In genomic region chr14:100540141-100540925, GRCh38 we compare ENCODE assay signal across 9 cellular contexts. TPM values are rescaled to one million over a fixed set of nuclear protein-coding genes. Genes with fewer than 3 reads are reported as not detected.
DNase-seq lines count a peak whose midpoint lies in the region; ATAC-seq and TF ChIP-seq lines count a peak whose summit lies in the region.
"Had no signal": no experiment of that assay in that cellular context is flagged by ENCODE, and none has a peak within 500 bp of the region (broad histone marks: within the 10 kb centered on the region; RNA-seq: fewer than 3 reads in every experiment).

No MANE protein-coding gene starts in this region.

- H3K4me1 ChIP-seq in ovary (ENCODE audit: insufficient read depth) = no peaks in the 10 kb centered on the region
- peaks cover 6% of the 10 kb centered on the region for H3K4me1 ChIP-seq in Karpas-422 (ENCODE audit: low read length)
- H3K4me1 ChIP-seq: ascending aorta had no signal

- H3K9me2 ChIP-seq in Karpas-422 (replicated peaks; ENCODE audit: insufficient read depth, low read length) = no peaks in the 10 kb centered on the region

- H3K4me2 ChIP-seq in Karpas-422 (ENCODE audit: low read depth, low read length, poor library complexity, severe bottlenecking) = no peak overlapping the region

- no peak for TF ChIP-seq CTCF in ovary (IDR thresholded peaks at IDR 0.05)

- H3K4me3 ChIP-seq in ovary (no peak overlapping the region), Karpas-422 (ENCODE audit: low read length) (no peak overlapping the region)
- H3K4me3 ChIP-seq: ascending aorta had no signal

- 0 out of 2 replicates have a peak, but pooled peaks cover 5% of the 10 kb centered on the region for H4K20me1 ChIP-seq in Karpas-422 (ENCODE audit: insufficient read depth, low read depth, low read length)

- H3K27me3 ChIP-seq in ovary = no peaks in the 10 kb centered on the region
- H3K27me3 ChIP-seq in Karpas-422 (ENCODE audit: low read length) = no peaks in the 10 kb centered on the region
- H3K27me3 ChIP-seq: ascending aorta had no signal

- intact Hi-C loops in ovary (cut with DNase I) = no loop called here

- no peak overlapping the region for H3K9ac ChIP-seq in Karpas-422 (ENCODE audit: low read length)

- ATAC-seq in HG03095 (IDR thresholded peaks at IDR 0.05; ENCODE audit: unreplicated experiment) = no peak
- no peak for ATAC-seq in HG03135 (IDR thresholded peaks at IDR 0.05; ENCODE audit: unreplicated experiment)

- TF ChIP-seq EP300 in ovary (IDR thresholded peaks at IDR 0.05) = no peak

- H3K27ac ChIP-seq in ovary = no peak overlapping the region
- no peak overlapping the region for H3K27ac ChIP-seq in Karpas-422 (ENCODE audit: low read length)
- H3K27ac ChIP-seq: ascending aorta had no signal

- H2AFZ ChIP-seq in Karpas-422 (ENCODE audit: low read length) = no peak overlapping the region

- H3K79me2 ChIP-seq in Karpas-422 (ENCODE audit: low read length) = no peaks in the 10 kb centered on the region

- H3K36me3 ChIP-seq in ovary (no peaks in the 10 kb centered on the region), Karpas-422 (ENCODE audit: insufficient read depth, low read length) (no peaks in the 10 kb centered on the region)
- H3K36me3 ChIP-seq: ascending aorta had no signal

- DNase-seq in ELR (ENCODE audit: low read depth) (peak; percentile 31), NCI-H69 (lab: John Stamatoyannopoulos, UW) (peak; percentile 35), erythroblast (lab: John Stamatoyannopoulos, UW) (peak; percentile 16 to 42), ovary (peak in 3 of 5 donors; percentile 17 to 34 (median 28)), Karpas-422 (no peak), DMS79 treated with DMSO at 0.1 percent for 48 hours (lab: John Stamatoyannopoulos, UW) (no peak)

- 90 to 94% (median 92%) methylated on average over 26 to 28 of the region's 28 CpGs for WGBS in ovary, 3 donors

- H3K9me3 ChIP-seq in ovary (no peaks in the 10 kb centered on the region), Karpas-422 (ENCODE audit: low read length) (no peaks in the 10 kb centered on the region)
- H3K9me3 ChIP-seq: ascending aorta had no signal

- TF ChIP-seq POLR2A in erythroblast (IDR thresholded peaks at IDR 0.05; ENCODE audit: low read length) (no peak), ovary (IDR thresholded peaks at IDR 0.05) (no peak)

RNA-seq across cellular contexts. Expression of gene BEGAIN, which starts 46.9 kb away (rescaled TPM):
- 10 to 100 TPM in 1 of 7 donors, 1 to 10 TPM in 6; 1.8 to 11.0 (median 5.2) TPM for total RNA-seq in ovary
- polyA plus RNA-seq in ovary = 1 to 10 TPM in 1 of 2 donors, under 1 TPM in 1; 0.35 to 1.9 TPM
- total RNA-seq in Karpas-422 (2014; rRNA removed; shearing (Covaris generic); ENCODE audit: low replicate concordance) = 0.47 TPM in 1 of 2 replicates, not detected in the other

Comparison
In these comparisons a context has a peak if more than half of its experiments do, and no peak if none do; other contexts are left out.
1. DNase-seq: peak in ELR (single experiment), NCI-H69 (single experiment), erythroblast (2 of 2) and ovary (3 of 5); none in Karpas-422 (single experiment) and DMS79 treated with DMSO at 0.1 percent for 48 hours (single experiment).